ENCODE assay signal across 16 cellular contexts in genomic region chr11:72426758-72427157, GRCh38. TPM values are rescaled to one million over a fixed set of nuclear protein-coding genes. Genes with fewer than 3 reads are reported as not detected.
DNase-seq lines count a peak whose midpoint lies in the region; ATAC-seq and TF ChIP-seq lines count a peak whose summit lies in the region.
"Had no signal": no experiment of that assay in that cellular context is flagged by ENCODE, and none has a peak within 500 bp of the region (broad histone marks: within the 10 kb centered on the region; RNA-seq: fewer than 3 reads in every experiment).

No MANE protein-coding gene starts in this region.

- intact Hi-C loops in psoas muscle (cut with DNase I) = loop anchor here (5.0 to 10.0 kb wide), 3 partner anchors 99 to 312 kb away; partner anchors contain the start of gene ANAPC15 (in 1 of the 2)

- H3K4me2 ChIP-seq in DOHH2 (ENCODE audit: low read length) (peak overlapping the region; percentile 24; the same call in 1 of the 2 replicates), Loucy (ENCODE audit: low read depth, low read length, poor library complexity, severe bottlenecking) (peak overlapping the region; percentile 36)

- H3F3A ChIP-seq in DOHH2 (ENCODE audit: control insufficient read depth, insufficient read depth) (no peaks in the 10 kb centered on the region), Loucy (ENCODE audit: low read depth) (no peaks in the 10 kb centered on the region)

- no peak for ATAC-seq in psoas muscle
- ATAC-seq: Panc1, Right ventricle myocardium inferior, SK-N-SH treated with all-trans-retinoic acid at 6 μM for 48 hours, T-helper 17 cell had no signal

- no peaks in the 10 kb centered on the region for H3K27me3 ChIP-seq in DOHH2 (ENCODE audit: control insufficient read depth, low read length)
- H3K27me3 ChIP-seq in Loucy (ENCODE audit: insufficient read depth, low read length, poor library complexity, severe bottlenecking) = no peaks in the 10 kb centered on the region
- no peaks in the 10 kb centered on the region for H3K27me3 ChIP-seq in psoas muscle (ENCODE audit: insufficient read depth in 3 of 3, low read length in 2 of 3)
- H3K27me3 ChIP-seq: BE2C had no signal

- H3K9me2 ChIP-seq in DOHH2 (replicated peaks; ENCODE audit: control insufficient read depth, low read length) = no peaks in the 10 kb centered on the region
- H3K9me2 ChIP-seq in Loucy (replicated peaks; ENCODE audit: low read depth, low read length) = no peaks in the 10 kb centered on the region

- no peaks in the 10 kb centered on the region for H3K9me3 ChIP-seq in DOHH2 (ENCODE audit: control insufficient read depth, insufficient read depth, low read length)
- no peaks in the 10 kb centered on the region for H3K9me3 ChIP-seq in Loucy (ENCODE audit: insufficient read depth, low read depth, low read length)
- H3K9me3 ChIP-seq in psoas muscle = no peaks in the 10 kb centered on the region
- H3K9me3 ChIP-seq: BE2C had no signal

- H2AFZ ChIP-seq in Loucy (ENCODE audit: low read length) = no peak overlapping the region

- H4K20me1 ChIP-seq in DOHH2 (ENCODE audit: control insufficient read depth, insufficient read depth, low read depth, low read length) = peaks cover 3% of the 10 kb centered on the region; the same call in 1 of the 2 replicates
- no peaks in the 10 kb centered on the region for H4K20me1 ChIP-seq in Loucy (ENCODE audit: insufficient read depth, low read length, poor library complexity, severe bottlenecking)

- TF ChIP-seq CTCF in DOHH2 (IDR thresholded peaks at IDR 0.05; ENCODE audit: low read depth, low read length, poor library complexity, severe bottlenecking) (no peak), Loucy (conservative IDR thresholded peaks at IDR 0.05; ENCODE audit: low read length) (no peak), psoas muscle (IDR thresholded peaks at IDR 0.05) (no peak)

- H3K9ac ChIP-seq in Loucy (ENCODE audit: low read depth, low read length, poor library complexity, severe bottlenecking) = peak overlapping the region; percentile 38

- no peaks in the 10 kb centered on the region for H3K79me2 ChIP-seq in DOHH2 (ENCODE audit: control insufficient read depth, low read length)
- no peaks in the 10 kb centered on the region for H3K79me2 ChIP-seq in Loucy (ENCODE audit: insufficient read depth, low read length)

- DNase-seq in NCI-H69 (lab: John Stamatoyannopoulos, UW) = peak; percentile 56
- DNase-seq in psoas muscle = no peak
- no peak for DNase-seq in SHP77 (lab: John Stamatoyannopoulos, UW)
- DNase-seq in NCI-H187 treated with DMSO at 0.1 percent for 48 hours (lab: John Stamatoyannopoulos, UW) = no peak
- DNase-seq in NCI-H2107 (lab: John Stamatoyannopoulos, UW) = no peak
- DNase-seq: BE2C, EL, Karpas-422, NCI-H1417, NCI-H526, T-helper 17 cell had no signal

- H3K27ac ChIP-seq in DOHH2 (ENCODE audit: low read depth, low read length) (no peak overlapping the region), psoas muscle (peak overlapping the region; percentile 30)

- no peak overlapping the region for H3K4me3 ChIP-seq in DOHH2 (ENCODE audit: low read length)
- H3K4me3 ChIP-seq in Loucy (ENCODE audit: low read length, poor library complexity, severe bottlenecking) = no peak overlapping the region
- no peak overlapping the region for H3K4me3 ChIP-seq in psoas muscle

- H3K36me3 ChIP-seq in DOHH2 (ENCODE audit: control insufficient read depth, low read length) = peaks cover 11% of the 10 kb centered on the region; the same call in 1 of the 2 replicates
- H3K36me3 ChIP-seq in Loucy (ENCODE audit: insufficient read depth, low read length) = no peaks in the 10 kb centered on the region
- peaks cover 0 to 37% of the 10 kb centered on the region in 2 donors for H3K36me3 ChIP-seq in psoas muscle (ENCODE audit: insufficient read depth in 1 of 2, low read depth in 1 of 2)

- H3K4me1 ChIP-seq in DOHH2 (ENCODE audit: control insufficient read depth, low read length) = peaks cover 26% of the 10 kb centered on the region
- H3K4me1 ChIP-seq in Loucy (ENCODE audit: insufficient read depth, low read length, poor library complexity, severe bottlenecking) = peaks cover 50% of the 10 kb centered on the region
- peaks cover 45% of the 10 kb centered on the region for H3K4me1 ChIP-seq in psoas muscle

RNA-seq across cellular contexts. Expression of gene CLPB, which starts 7.6 kb away (rescaled TPM):
- total RNA-seq in psoas muscle = 10 to 100 TPM; 18.5 to 27.9 (median 26.4) TPM
- 10 to 100 TPM; 13.3 to 23.2 (median 20.1) TPM for polyA plus RNA-seq in psoas muscle
